8 cellular contexts compared by ENCODE assay signal in genomic region chrX:48971325-48972213, GRCh38. TPM values are rescaled to one million over a fixed set of nuclear protein-coding genes. Genes with fewer than 3 reads are reported as not detected.
DNase-seq lines count a peak whose midpoint lies in the region; ATAC-seq and TF ChIP-seq lines count a peak whose summit lies in the region.

Gene KCND1 (minus strand): TSS chrX:48971844. CDS start chrX:48970271, 1,573 bp downstream.

- DNase-seq in AG09309 (ENCODE audit: low read depth) (no peak), HFF-Myc (ENCODE audit: extremely low read depth, low read depth) (no peak), adrenal gland (peak in 4 of 7 donors; percentile 26 to 71 (median 30)), hepatocyte (ENCODE audit: low spot score) (peak; percentile 38), sciatic nerve (ENCODE audit: low spot score) (peak; percentile 67), RPMI8226 (no peak), NCI-H524 treated with DMSO at 0.1 percent for 48 hours (lab: John Stamatoyannopoulos, UW) (no peak)

- no peaks in the 10 kb centered on the region for H3K9me2 ChIP-seq in hepatocyte (replicated peaks; ENCODE audit: insufficient read depth)

- no peaks in the 10 kb centered on the region for H3K79me2 ChIP-seq in hepatocyte

- no peaks in the 10 kb centered on the region for H3K4me1 ChIP-seq in adrenal gland (replicated peaks in 1 of 2)
- no peaks in the 10 kb centered on the region for H3K4me1 ChIP-seq in hepatocyte (ENCODE audit: insufficient read depth)

- TF ChIP-seq POLR2A in adrenal gland (IDR thresholded peaks at IDR 0.05): no peak

- no peaks in the 10 kb centered on the region for H3K9me3 ChIP-seq in adrenal gland (replicated peaks in 1 of 3)
- H3K9me3 ChIP-seq in hepatocyte (ENCODE audit: low read depth): no peaks in the 10 kb centered on the region

- H3K4me2 ChIP-seq in hepatocyte: peak within 1 kb of the TSS; percentile 80

- ATAC-seq in sciatic nerve: peak; percentile 70
- ATAC-seq in GM18909 (IDR thresholded peaks at IDR 0.05; ENCODE audit: poor library complexity, unreplicated experiment): no peak

- H3K36me3 ChIP-seq in adrenal gland (replicated peaks in 1 of 2) (peaks cover 0 to 11% of the 10 kb centered on the region in 2 donors), hepatocyte (replicated peaks; ENCODE audit: insufficient read depth, low read depth) (no peaks in the 10 kb centered on the region)

- TF ChIP-seq CTCF in AG09309 (IDR thresholded peaks at IDR 0.05; ENCODE audit: control insufficient read depth, insufficient read depth, low read depth, low read length, missing control alignments): no peak
- no peak for TF ChIP-seq CTCF in HFF-Myc (IDR thresholded peaks at IDR 0.05; ENCODE audit: low read depth, low read length, missing control alignments)
- TF ChIP-seq CTCF in adrenal gland (IDR thresholded peaks at IDR 0.05): no peak
- no peak for TF ChIP-seq CTCF in hepatocyte (IDR thresholded peaks at IDR 0.05; ENCODE audit: poor library complexity)

- peak within 1 kb of the TSS in 3 of 5 donors; percentile 12 to 60 (median 17) for H3K27ac ChIP-seq in adrenal gland
- H3K27ac ChIP-seq in hepatocyte: peak within 1 kb of the TSS; percentile 5

- WGBS in adrenal gland, 4 donors: 0 to 26% (median 14%) methylated on average over 3 to 26 of the region's 28 CpGs
- WGBS in hepatocyte (ENCODE audit: low lambda C conversion rate, missing lambda C conversion rate): 37% methylated on average over 14 of the region's 28 CpGs

- H3K27me3 ChIP-seq in adrenal gland (no peaks in the 10 kb centered on the region), hepatocyte (no peaks in the 10 kb centered on the region)

- peak within 1 kb of the TSS; percentile 36 for H3K4me3 ChIP-seq in AG09309 (ENCODE audit: control insufficient read depth, low read depth, low read length)
- H3K4me3 ChIP-seq in HFF-Myc (replicated peaks; ENCODE audit: low read depth, low read length): peak within 1 kb of the TSS; percentile 24
- peak within 1 kb of the TSS in 1 of 4 donors; percentile 34 for H3K4me3 ChIP-seq in adrenal gland
- H3K4me3 ChIP-seq in hepatocyte: no peak within 1 kb of the TSS

- intact Hi-C loops in adrenal gland (cut with DNase I) (loop anchor here in 1 of 2 donors (10.0 kb wide), 1 partner anchor 73 kb away; the partner anchor contains the start of gene TFE3), sciatic nerve (cut with DNase I) (no loop called here)

- H2AFZ ChIP-seq in hepatocyte: no peak within 1 kb of the TSS

- no peaks in the 10 kb centered on the region for H4K20me1 ChIP-seq in hepatocyte (ENCODE audit: insufficient read depth, poor library complexity, severe bottlenecking)

RNA-seq across cellular contexts. Expression of gene KCND1, which starts in this region (rescaled TPM):
- total RNA-seq in adrenal gland (1 to 10 TPM in 5 of 8 donors, under 1 TPM in 3; 0.24 to 2.1 (median 1.0) TPM), hepatocyte (0.64 and 0.87 TPM in 2 replicates), sciatic nerve (2.5 TPM)
- polyA plus RNA-seq in adrenal gland (1 to 10 TPM in 1 of 3 donors, under 1 TPM in 2; 0.77 to 2.4 (median 0.82) TPM), hepatocyte (2.0 and 3.2 TPM in 2 replicates)

Comparison
In these comparisons a context has a peak if more than half of its experiments do, and no peak if none do; other contexts are left out.
1. DNase-seq: peak in adrenal gland (4 of 7), hepatocyte (single experiment) and sciatic nerve (single experiment); none in AG09309 (single experiment), HFF-Myc (single experiment), RPMI8226 (single experiment) and NCI-H524 treated with DMSO at 0.1 percent for 48 hours (single experiment).